5 cellular contexts compared by ENCODE assay signal in genomic region chr1:119350866-119351265, GRCh38. TPM values are rescaled to one million over a fixed set of nuclear protein-coding genes. Genes with fewer than 3 reads are reported as not detected.
"Had no signal": no experiment of that assay in that cellular context is flagged by ENCODE, and none has a peak within 500 bp of the region (broad histone marks: within the 10 kb centered on the region; RNA-seq: fewer than 3 reads in every experiment).

No MANE protein-coding gene starts in this region.

RNA-seq across cellular contexts. Expression of gene HAO2, which starts 17.7 kb away (rescaled TPM):
- total RNA-seq: GM23248, GM23338, H1, H4, HFFc6 had no signal
- polyA plus RNA-seq: GM23248, GM23338, H1 had no signal
